Comparison of ENCODE assay signal across 2 cellular contexts in genomic region chr4:127809173-127809800, GRCh38.
TF ChIP-seq lines count a peak whose summit lies in the region.

No MANE protein-coding gene starts in this region.

TF ChIP-seq in IMR-90, 13 proteins besides CTCF, POLR2A, EP300 and RAD21:
- TF ChIP-seq MAZ (IDR thresholded peaks at IDR 0.05; ENCODE audit: borderline replicate concordance, low read depth, low read length) = no peak
- no peak for TF ChIP-seq ELK1 (IDR thresholded peaks at IDR 0.05; ENCODE audit: borderline replicate concordance, low read depth, low read length)

TF ChIP-seq in K562, 482 proteins besides CTCF, POLR2A, EP300 and RAD21:
- TF ChIP-seq ZFP91 (CRISPR knock-in tag; IDR thresholded peaks at IDR 0.05) = no peak
- TF ChIP-seq MNT (conservative IDR thresholded peaks at IDR 0.05) = no peak
- TF ChIP-seq SRF (CRISPR knock-in tag; IDR thresholded peaks at IDR 0.05) = no peak
- no peak for TF ChIP-seq TSHZ1 (CRISPR knock-in tag; IDR thresholded peaks at IDR 0.05)
- no peak for TF ChIP-seq ZNF551 (CRISPR knock-in tag; IDR thresholded peaks at IDR 0.05)
- TF ChIP-seq NONO (IDR thresholded peaks at IDR 0.05; ENCODE audit: low read depth in 2 of 2, low read length in 1 of 2) = no peak
- TF ChIP-seq MAFF (IDR thresholded peaks at IDR 0.05; ENCODE audit: low read length) = no peak
- no peak for TF ChIP-seq RBM14 (IDR thresholded peaks at IDR 0.05; ENCODE audit: borderline replicate concordance, insufficient read depth, low read depth, low read length)
- TF ChIP-seq RBM17 (IDR thresholded peaks at IDR 0.05; ENCODE audit: borderline replicate concordance, low read depth, low read length) = no peak
TF ChIP-seq in K562: peak in this region for 0.
